12 cellular contexts compared by ENCODE assay signal in the genomic region with DNA sequence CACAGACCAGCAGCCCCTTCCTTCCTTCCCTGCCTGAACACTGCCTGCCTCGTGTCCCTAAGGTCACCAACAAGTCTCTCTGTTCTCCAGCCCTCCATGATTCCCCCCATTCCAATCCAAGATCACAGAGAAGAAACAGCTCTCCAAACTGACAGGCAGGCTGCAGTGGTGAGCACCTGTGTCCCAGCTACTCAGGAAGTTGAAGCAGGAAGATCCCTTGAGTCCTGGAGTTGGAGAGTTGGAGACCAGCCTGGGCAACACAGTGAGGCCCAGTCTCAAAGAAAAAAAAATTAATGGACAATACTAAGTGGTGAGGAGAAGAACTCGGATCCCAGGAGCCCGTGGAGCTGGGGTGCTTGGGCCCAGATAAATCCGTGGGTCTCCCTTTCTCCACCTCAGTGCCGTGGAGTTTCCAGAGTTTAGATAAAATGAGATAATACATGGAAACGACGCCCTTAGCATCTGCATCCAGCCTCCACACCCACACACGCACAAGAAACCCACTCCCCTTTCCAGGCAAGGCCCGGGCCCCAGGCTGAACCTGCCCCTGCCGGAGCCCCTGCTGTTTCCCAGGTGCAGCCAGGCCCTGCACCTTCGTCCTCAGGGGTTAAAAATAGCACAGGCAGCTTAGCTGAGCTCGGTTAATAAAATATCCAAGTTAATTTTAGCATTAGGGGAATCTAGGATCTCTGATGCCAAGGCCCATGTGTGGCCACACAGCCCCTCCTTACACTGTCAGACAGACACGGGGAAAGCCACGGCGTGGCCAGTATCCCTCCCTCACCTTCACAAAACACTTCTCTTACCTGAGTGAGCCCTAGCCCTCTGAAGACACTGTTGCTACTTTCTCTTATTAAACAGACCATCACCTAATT. TPM values are rescaled to one million over a fixed set of nuclear protein-coding genes. Genes with fewer than 3 reads are reported as not detected.
DNase-seq lines count a peak whose midpoint lies in the region; ATAC-seq and TF ChIP-seq lines count a peak whose summit lies in the region.
"Had no signal": no experiment of that assay in that cellular context is flagged by ENCODE, and none has a peak within 500 bp of the region (broad histone marks: within the 10 kb centered on the region; RNA-seq: fewer than 3 reads in every experiment).

No MANE protein-coding gene starts in this region.

- TF ChIP-seq POLR2A in HCT116 (IDR thresholded peaks at IDR 0.05; ENCODE audit: borderline replicate concordance, extremely low read depth, insufficient read depth, insufficient read length), result no peak

- H3K79me2 ChIP-seq in ACC112 (ENCODE audit: control insufficient read depth, insufficient read depth, low read length, unreplicated experiment) (peaks cover 93% of the 10 kb centered on the region), HCT116 (ENCODE audit: insufficient read depth, low read length) (peaks cover 89% of the 10 kb centered on the region)

- H3K27ac ChIP-seq in ACC112 (ENCODE audit: low read depth, low read length) (peak overlapping the region; percentile 89), HCT116 (ENCODE audit: low read depth, low read length) (peak overlapping the region; percentile 60), coronary artery (peak overlapping the region in 1 of 2 donors; percentile 87)
- H3K27ac ChIP-seq: prostate gland had no signal

- H3K4me3 Mint-ChIP-seq in naive thymus-derived CD8-positive, alpha-beta T cell, result peak overlapping the region; percentile 94 to 100 (median 98)

- H3K4me2 ChIP-seq in HCT116 (ENCODE audit: low read length), result peak overlapping the region; percentile 94

- H3K27ac Mint-ChIP-seq in naive thymus-derived CD8-positive, alpha-beta T cell, result peak overlapping the region; percentile 88 to 100 (median 97)

- DNase-seq in HCT116 (ENCODE audit: low read depth, low spot score) (no peak), coronary artery (ENCODE audit: low spot score) (no peak), ureter (ENCODE audit: low spot score) (no peak), occipital lobe (lab: John Stamatoyannopoulos, UW) (no peak), NOMO-1 treated with DMSO at 0.1 percent for 48 hours (lab: John Stamatoyannopoulos, UW; ENCODE audit: unreplicated experiment) (no peak)
- DNase-seq in naive thymus-derived CD8-positive, alpha-beta T cell, result peak in 1 of 10 donors; percentile 2
- DNase-seq: body of pancreas, hippocampal formation, NCI-H82 had no signal

- no peaks in the 10 kb centered on the region for H3K9me2 ChIP-seq in HCT116 (ENCODE audit: insufficient read depth)

- TF ChIP-seq CTCF in HCT116 (IDR thresholded peaks at IDR 0.05 in 2 of 3, conservative IDR thresholded peaks at IDR 0.05 in 1 of 3; ENCODE audit: borderline replicate concordance in 1 of 3, insufficient read depth in 1 of 3, low read depth in 2 of 3, low read length in 2 of 3) (no peak), coronary artery (IDR thresholded peaks at IDR 0.05) (no peak)

- BruUV-seq in HCT116 (replicated peaks; lab: Mats Ljungman, UMichigan), result no TSS peak

- POLR2A ChIA-PET in HCT116 (lab: Charles Lee), result interaction anchor here (1.0 kb wide), 1 partner anchor 13 kb away, joined by 3 read pairs; no protein-coding TSS in a partner anchor
- POLR2A ChIA-PET in naive thymus-derived CD8-positive, alpha-beta T cell (lab: Charles Lee), result interaction anchor here (0.7 to 13.0 kb wide), 15 partner anchors 7 to 152 kb away, joined by 3 to 207 read pairs (median 16); no protein-coding TSS in a partner anchor

- H3K4me3 ChIP-seq in ACC112 (ENCODE audit: low read depth, low read length), result peak overlapping the region; percentile 93; the same call in 1 of the 2 replicates
- H3K4me3 ChIP-seq in HCT116 (replicated peaks in 1 of 2; ENCODE audit: low read depth in 1 of 2, low read length in 2 of 2), result peak overlapping the region in 1 of 2 experiments; percentile 50; a peak in 2 of 4 replicates
- peak overlapping the region; percentile 43 for H3K4me3 ChIP-seq in coronary artery
- H3K4me3 ChIP-seq: body of pancreas, prostate gland had no signal

- intact Hi-C loops in HCT116 (cut with micrococcal nuclease), result loop anchor here (2.0 kb wide), 1 partner anchor 63 kb away; no protein-coding TSS in a partner anchor

- ATAC-seq in HCT116, result no peak
- ATAC-seq in naive thymus-derived CD8-positive, alpha-beta T cell, result no peak
- ATAC-seq in GM19351 (IDR thresholded peaks at IDR 0.05; ENCODE audit: unreplicated experiment), result no peak
- ATAC-seq: body of pancreas had no signal

- H4K20me1 ChIP-seq in HCT116 (ENCODE audit: insufficient read depth), result no peaks in the 10 kb centered on the region

- H3K9ac ChIP-seq in HCT116 (ENCODE audit: low read length), result peak overlapping the region; percentile 59

- CTCF ChIA-PET in HCT116 (lab: Charles Lee), result no interaction called here

- H3K27me3 Mint-ChIP-seq in naive thymus-derived CD8-positive, alpha-beta T cell, result peaks cover 0 to 2% (median 0%) of the 10 kb centered on the region in 5 donors

- H3K4me1 Mint-ChIP-seq in naive thymus-derived CD8-positive, alpha-beta T cell, result peaks cover 49 to 85% (median 69%) of the 10 kb centered on the region in 4 donors

- peaks cover 17 to 38% (median 18%) of the 10 kb centered on the region in 3 donors for H3K36me3 Mint-ChIP-seq in naive thymus-derived CD8-positive, alpha-beta T cell

- H3K4me1 ChIP-seq in ACC112 (ENCODE audit: control insufficient read depth, insufficient read depth, low read length, unreplicated experiment) (peaks cover 26% of the 10 kb centered on the region), HCT116 (ENCODE audit: control insufficient read depth in 1 of 2, insufficient read depth in 2 of 2, low read length in 2 of 2) (peaks cover 30 to 50% of the 10 kb centered on the region in 2 experiments)

- no peaks in the 10 kb centered on the region for H3K27me3 ChIP-seq in ACC112 (ENCODE audit: insufficient read depth, low read length)
- H3K27me3 ChIP-seq in HCT116 (ENCODE audit: insufficient read depth, low read length), result no peaks in the 10 kb centered on the region
- H3K27me3 ChIP-seq: body of pancreas had no signal

- no peaks in the 10 kb centered on the region for H3K36me3 ChIP-seq in ACC112 (ENCODE audit: insufficient read depth, low read length)
- H3K36me3 ChIP-seq in HCT116 (ENCODE audit: control insufficient read depth in 1 of 2, insufficient read depth in 2 of 2, low read length in 2 of 2), result no peaks in the 10 kb centered on the region
- H3K36me3 ChIP-seq: prostate gland had no signal

- RAD21 ChIA-PET in HCT116 (lab: Charles Lee; ENCODE audit: low non-redundant PET in 1 of 2, low total read pairs in 2 of 2, uncharacterized antibody in 2 of 2, unreplicated experiment in 2 of 2), result no interaction called here

- H3K9me3 ChIP-seq in HCT116 (ENCODE audit: control insufficient read depth in 1 of 2, insufficient read depth in 1 of 2, low read depth in 1 of 2, low read length in 2 of 2), result no peaks in the 10 kb centered on the region
- H3K9me3 ChIP-seq: body of pancreas, prostate gland had no signal

- H2AFZ ChIP-seq in ACC112 (ENCODE audit: low read length, unreplicated experiment), result no peak overlapping the region
- H2AFZ ChIP-seq in HCT116 (ENCODE audit: low read depth, low read length, poor library complexity, severe bottlenecking), result no peak overlapping the region

- no peak for TF ChIP-seq RAD21 in HCT116 (IDR thresholded peaks at IDR 0.05; ENCODE audit: low read depth)

- H3K9me3 Mint-ChIP-seq in naive thymus-derived CD8-positive, alpha-beta T cell, result peaks cover 0 to 3% (median 0%) of the 10 kb centered on the region in 9 donors

TF ChIP-seq in HCT116, 20 proteins besides CTCF, POLR2A, EP300 and RAD21 (continues in another document):
- TF ChIP-seq, protein P1, sequence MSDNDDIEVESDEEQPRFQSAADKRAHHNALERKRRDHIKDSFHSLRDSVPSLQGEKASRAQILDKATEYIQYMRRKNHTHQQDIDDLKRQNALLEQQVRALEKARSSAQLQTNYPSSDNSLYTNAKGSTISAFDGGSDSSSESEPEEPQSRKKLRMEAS (IDR thresholded peaks at IDR 0.05), result no peak
- TF ChIP-seq EZH2phosphoT487 (IDR thresholded peaks at IDR 0.05; ENCODE audit: borderline replicate concordance) (no peak), ATF3 (IDR thresholded peaks at IDR 0.05) (no peak), CEBPB (IDR thresholded peaks at IDR 0.05; ENCODE audit: low read depth) (no peak)
- TF ChIP-seq, protein P2, sequence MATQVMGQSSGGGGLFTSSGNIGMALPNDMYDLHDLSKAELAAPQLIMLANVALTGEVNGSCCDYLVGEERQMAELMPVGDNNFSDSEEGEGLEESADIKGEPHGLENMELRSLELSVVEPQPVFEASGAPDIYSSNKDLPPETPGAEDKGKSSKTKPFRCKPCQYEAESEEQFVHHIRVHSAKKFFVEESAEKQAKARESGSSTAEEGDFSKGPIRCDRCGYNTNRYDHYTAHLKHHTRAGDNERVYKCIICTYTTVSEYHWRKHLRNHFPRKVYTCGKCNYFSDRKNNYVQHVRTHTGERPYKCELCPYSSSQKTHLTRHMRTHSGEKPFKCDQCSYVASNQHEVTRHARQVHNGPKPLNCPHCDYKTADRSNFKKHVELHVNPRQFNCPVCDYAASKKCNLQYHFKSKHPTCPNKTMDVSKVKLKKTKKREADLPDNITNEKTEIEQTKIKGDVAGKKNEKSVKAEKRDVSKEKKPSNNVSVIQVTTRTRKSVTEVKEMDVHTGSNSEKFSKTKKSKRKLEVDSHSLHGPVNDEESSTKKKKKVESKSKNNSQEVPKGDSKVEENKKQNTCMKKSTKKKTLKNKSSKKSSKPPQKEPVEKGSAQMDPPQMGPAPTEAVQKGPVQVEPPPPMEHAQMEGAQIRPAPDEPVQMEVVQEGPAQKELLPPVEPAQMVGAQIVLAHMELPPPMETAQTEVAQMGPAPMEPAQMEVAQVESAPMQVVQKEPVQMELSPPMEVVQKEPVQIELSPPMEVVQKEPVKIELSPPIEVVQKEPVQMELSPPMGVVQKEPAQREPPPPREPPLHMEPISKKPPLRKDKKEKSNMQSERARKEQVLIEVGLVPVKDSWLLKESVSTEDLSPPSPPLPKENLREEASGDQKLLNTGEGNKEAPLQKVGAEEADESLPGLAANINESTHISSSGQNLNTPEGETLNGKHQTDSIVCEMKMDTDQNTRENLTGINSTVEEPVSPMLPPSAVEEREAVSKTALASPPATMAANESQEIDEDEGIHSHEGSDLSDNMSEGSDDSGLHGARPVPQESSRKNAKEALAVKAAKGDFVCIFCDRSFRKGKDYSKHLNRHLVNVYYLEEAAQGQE (IDR thresholded peaks at IDR 0.05; ENCODE audit: low read depth), result no peak

RNA-seq across cellular contexts. Expression of gene RASA3, which starts 4.7 kb away (rescaled TPM):
- total RNA-seq in HCT116 (2021; ENCODE audit: unreplicated experiment) (18.6 TPM), ureter (22.4 TPM), occipital lobe (14.2 TPM)
- 14.8 and 15.2 TPM in 2 replicates for polyA plus RNA-seq in HCT116 (2012)
- 100 to 1,000 TPM; 194 to 196 TPM for total RNA-seq in naive thymus-derived CD8-positive, alpha-beta T cell
- polyA plus RNA-seq in naive thymus-derived CD8-positive, alpha-beta T cell, result 100 to 1,000 TPM in 2 of 3 donors, 10 to 100 TPM in 1; 62.2 to 169 (median 105) TPM

RNA-seq across cellular contexts. Expression of gene CFAP97D2, which starts 51.3 kb away (rescaled TPM):
- total RNA-seq in HCT116 (2021; ENCODE audit: unreplicated experiment) (not detected), ureter (not detected), occipital lobe (not detected)
- not detected in 2 replicates for polyA plus RNA-seq in HCT116 (2012)
- total RNA-seq in naive thymus-derived CD8-positive, alpha-beta T cell, result 1 to 10 TPM; 1.5 to 2.0 TPM
- 1 to 10 TPM; 2.6 to 4.8 (median 3.7) TPM for polyA plus RNA-seq in naive thymus-derived CD8-positive, alpha-beta T cell
- total RNA-seq: body of pancreas had no signal
